Comparison of ENCODE assay signal across 9 cellular contexts in the genomic region with DNA sequence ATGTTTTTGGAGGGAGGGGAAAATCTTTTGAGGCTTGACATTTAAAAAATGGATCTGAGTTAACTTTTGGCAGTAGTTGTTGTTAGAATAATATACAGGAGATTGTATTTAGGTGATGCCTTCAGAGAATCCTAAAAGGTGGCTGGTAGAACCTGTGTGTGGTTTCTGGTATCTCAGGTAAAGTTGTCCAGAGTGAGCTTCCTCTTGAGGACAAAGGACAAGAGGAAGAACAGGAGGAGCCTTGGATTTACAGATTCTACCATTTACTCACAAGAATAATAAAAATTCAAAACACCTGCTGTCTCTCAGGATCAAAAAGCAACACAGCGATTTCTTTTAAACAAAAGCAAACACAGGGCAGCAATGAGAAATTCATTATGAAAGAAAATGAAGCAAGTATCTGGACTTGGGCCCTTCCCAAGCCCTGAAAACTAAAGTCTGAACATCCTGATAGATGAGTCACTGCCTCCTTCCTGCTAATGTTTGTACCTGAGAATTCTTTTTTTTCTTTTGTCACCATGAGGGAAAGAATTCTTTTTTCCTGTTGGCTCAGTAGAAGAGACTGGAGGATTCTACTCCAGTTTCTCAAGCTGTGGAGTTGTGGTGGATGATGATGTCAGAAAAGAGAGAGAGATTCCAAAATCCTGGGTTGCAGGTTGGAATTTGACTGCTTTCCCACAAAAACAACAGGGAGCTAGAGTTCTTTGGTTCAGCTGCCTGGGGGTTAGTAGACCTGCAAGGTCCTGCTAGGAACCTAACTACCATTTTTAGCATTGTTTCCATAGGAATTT. TPM values are rescaled to one million over a fixed set of nuclear protein-coding genes. Genes with fewer than 3 reads are reported as not detected.
A peak's percentile ranks its signal among the peaks of the same experiment; 100 is the strongest.
DNase-seq lines count a peak whose midpoint lies in the region; ATAC-seq and TF ChIP-seq lines count a peak whose summit lies in the region.
"Had no signal": no experiment of that assay in that cellular context is flagged by ENCODE, and none has a peak within 500 bp of the region (broad histone marks: within the 10 kb centered on the region; RNA-seq: fewer than 3 reads in every experiment).

No MANE protein-coding gene starts in this region.

- H3K4me1 ChIP-seq in RWPE2 (ENCODE audit: insufficient read depth, poor library complexity, severe bottlenecking) (peaks cover 33% of the 10 kb centered on the region), esophagus muscularis mucosa (peaks cover 0 to 15% (median 10%) of the 10 kb centered on the region in 4 donors)

- ATAC-seq in RWPE2 (ENCODE audit: low read depth) (peak; percentile 82), HG03469 (IDR thresholded peaks at IDR 0.05; ENCODE audit: unreplicated experiment) (no peak), GM21723 (IDR thresholded peaks at IDR 0.05; ENCODE audit: unreplicated experiment) (no peak)

- WGBS in esophagus muscularis mucosa, result 46% methylated on average over 1 of the region's 1 CpG

- H3K27me3 ChIP-seq in RWPE2 (ENCODE audit: insufficient read depth, poor library complexity, severe bottlenecking), result no peaks in the 10 kb centered on the region
- no peaks in the 10 kb centered on the region for H3K27me3 ChIP-seq in esophagus muscularis mucosa

- no peak for TF ChIP-seq EP300 in esophagus muscularis mucosa (IDR thresholded peaks at IDR 0.05)

- H3K9me3 ChIP-seq in RWPE2 (ENCODE audit: severe bottlenecking) (no peaks in the 10 kb centered on the region), esophagus muscularis mucosa (no peaks in the 10 kb centered on the region)

- no peaks in the 10 kb centered on the region for H3K36me3 ChIP-seq in RWPE2 (ENCODE audit: low read depth)
- no peaks in the 10 kb centered on the region for H3K36me3 ChIP-seq in esophagus muscularis mucosa

- H3K4me3 ChIP-seq in RWPE2 (ENCODE audit: severe bottlenecking), result no peak overlapping the region
- H3K4me3 ChIP-seq in esophagus muscularis mucosa, result no peak overlapping the region

- TF ChIP-seq POLR2A in esophagus muscularis mucosa (IDR thresholded peaks at IDR 0.05; ENCODE audit: low read depth), result no peak

- intact Hi-C loops in esophagus muscularis mucosa (cut with DNase I), result no loop called here

- H3K27ac ChIP-seq in RWPE2 (ENCODE audit: poor library complexity, severe bottlenecking) (peak overlapping the region; percentile 83), esophagus muscularis mucosa (replicated peaks in 1 of 4) (peak overlapping the region; percentile 2 to 20 (median 12))

- TF ChIP-seq CTCF in RWPE2 (IDR thresholded peaks at IDR 0.05; ENCODE audit: poor library complexity, severe bottlenecking), result no peak
- TF ChIP-seq CTCF in esophagus muscularis mucosa (IDR thresholded peaks at IDR 0.05), result no peak

- DNase-seq in EL (peak; percentile 71), RWPE2 (ENCODE audit: low spot score) (no peak), esophagus muscularis mucosa (ENCODE audit: extremely low spot score) (peak; percentile 75), myocyte (ENCODE audit: low read depth) (peak; percentile 38), 8988T (no peak), C1 segment of cervical spinal cord (lab: John Stamatoyannopoulos, UW) (no peak)
- DNase-seq: activated CD4-positive, CD25-positive, alpha-beta regulatory T cell had no signal

RNA-seq across cellular contexts. Expression of gene RAPGEF2, which starts 31.5 kb away (rescaled TPM):
- total RNA-seq in esophagus muscularis mucosa, result 10 to 100 TPM; 55.6 to 61.5 (median 58.4) TPM
- total RNA-seq in myocyte, result 16.2 and 17.6 TPM in 2 replicates
- 10.0 TPM for polyA plus RNA-seq in myocyte (2012)

Comparison
In these comparisons a context has a peak if more than half of its experiments do, and no peak if none do; other contexts are left out.
1. DNase-seq: peak in EL (single experiment), esophagus muscularis mucosa (single experiment) and myocyte (single experiment); none in RWPE2 (single experiment), 8988T (single experiment) and C1 segment of cervical spinal cord (0 of 14).